Comparison of ENCODE assay signal across 1 cellular context in the genomic region with DNA sequence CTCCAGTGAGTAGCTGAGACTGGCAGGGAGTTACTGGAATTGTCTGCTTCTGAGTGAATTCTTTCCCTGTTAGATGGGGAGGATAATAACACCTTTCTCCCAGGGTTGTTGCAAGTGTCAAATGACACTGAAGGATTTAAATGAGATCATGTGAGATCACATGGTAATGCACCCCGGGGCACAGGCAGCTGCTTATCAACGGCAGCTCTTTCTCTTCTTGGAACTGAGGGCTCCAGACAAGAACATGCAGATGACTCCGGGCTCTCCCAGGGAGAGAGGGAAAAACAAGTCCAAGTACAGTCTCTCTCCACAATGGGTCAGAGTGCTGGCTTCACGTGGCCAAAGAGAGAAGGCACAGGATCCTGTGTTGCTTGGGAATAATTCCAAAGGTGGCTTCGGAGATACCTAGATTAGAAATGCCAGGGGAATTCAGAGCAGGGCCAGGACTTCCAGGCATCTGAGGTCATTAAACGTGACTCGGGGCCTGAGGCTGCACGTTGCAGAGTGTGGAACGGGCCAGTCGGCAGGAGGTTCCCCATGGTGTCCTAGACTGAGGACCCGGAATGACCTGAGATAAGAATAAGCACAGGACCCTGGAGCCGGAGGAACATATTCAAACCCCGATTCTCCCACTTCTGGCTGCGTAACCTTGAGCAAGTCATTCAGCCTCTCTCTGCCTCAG.
TF ChIP-seq lines count a peak whose summit lies in the region.

No MANE protein-coding gene starts in this region.

TF ChIP-seq in HEK293, 187 proteins besides CTCF, POLR2A, EP300 and RAD21 (continued from another document):
- peak; percentile 75 for TF ChIP-seq GLIS1 (tag by site-specific recombination; IDR thresholded peaks at IDR 0.05)
- TF ChIP-seq WT1 (tag by site-specific recombination; IDR thresholded peaks at IDR 0.05), result peak; percentile 80
